In genomic region chr2:128232965-128233789, GRCh38 we compare ENCODE assay signal across 8 cellular contexts.
A peak's percentile ranks its signal among the peaks of the same experiment; 100 is the strongest.
DNase-seq lines count a peak whose midpoint lies in the region; ATAC-seq and TF ChIP-seq lines count a peak whose summit lies in the region.

No MANE protein-coding gene starts in this region.

- peak; percentile 96 for DNase-seq in AG20443 (ENCODE audit: low spot score)
- peak; percentile 80 for DNase-seq in NCI-H510A (lab: John Stamatoyannopoulos, UW)
- DNase-seq in activated CD4-positive, alpha-beta T cell treated with anti-CD3 and anti-CD28 coated beads, Interleukin-2, amount 50 U/mL, for 24 hours (ENCODE audit: low read depth in 1 of 2, low spot score in 1 of 2): peak; percentile 65 to 79
- peak; percentile 91 to 100 for DNase-seq in left lung
- peak; percentile 87 to 91 for DNase-seq in stimulated activated CD4-positive, alpha-beta T cell treated with anti-CD3 and anti-CD28 coated beads, Interleukin-2, amount 100 ng/mL, for 24 hours

- intact Hi-C loops in dendritic cell treated with granulocyte-macrophage colony-stimulating factor and Interleukin-4, amounts not matched to agents 40 ng/mL and 50 ng/mL, for 4 days (cut with micrococcal nuclease): loop anchor here (1.0 to 5.0 kb wide), 2 partner anchors 54 to 171 kb away; no protein-coding TSS in a partner anchor
- intact Hi-C loops in left lung (cut with DNase I): loop anchor here in 1 of 2 donors (10.0 kb wide), 1 partner anchor 58 kb away; no protein-coding TSS in a partner anchor

- H3K27me3 ChIP-seq in left lung: peaks cover 5 to 36% of the 10 kb centered on the region in 2 donors

- H3K36me3 ChIP-seq in left lung: no peaks in the 10 kb centered on the region

- peak overlapping the region; percentile 67 to 75 for H3K4me3 ChIP-seq in left lung

- no peaks in the 10 kb centered on the region for H3K9me3 Mint-ChIP-seq in dendritic cell treated with granulocyte-macrophage colony-stimulating factor and Interleukin-4, amounts not matched to agents 40 ng/mL and 50 ng/mL, for 4 days

- peaks cover 0 to 12% of the 10 kb centered on the region in 2 donors for H3K4me1 ChIP-seq in left lung

- H3K27ac Mint-ChIP-seq in dendritic cell treated with granulocyte-macrophage colony-stimulating factor and Interleukin-4, amounts not matched to agents 40 ng/mL and 50 ng/mL, for 4 days: peak overlapping the region; percentile 57

- peaks cover 22% of the 10 kb centered on the region for H3K27me3 Mint-ChIP-seq in dendritic cell treated with granulocyte-macrophage colony-stimulating factor and Interleukin-4, amounts not matched to agents 40 ng/mL and 50 ng/mL, for 4 days

- H3K4me1 Mint-ChIP-seq in dendritic cell treated with granulocyte-macrophage colony-stimulating factor and Interleukin-4, amounts not matched to agents 40 ng/mL and 50 ng/mL, for 4 days (ENCODE audit: low read depth): peaks cover 5% of the 10 kb centered on the region

- H3K27ac ChIP-seq in left lung: peak overlapping the region; percentile 21 to 45

- peak; percentile 83 to 92 for TF ChIP-seq CTCF in left lung (IDR thresholded peaks at IDR 0.05)

- peak; percentile 99 for ATAC-seq in GM19023 (IDR thresholded peaks at IDR 0.05; ENCODE audit: unreplicated experiment)
- ATAC-seq in HG03196 (IDR thresholded peaks at IDR 0.05; ENCODE audit: unreplicated experiment): peak; percentile 99
- ATAC-seq in left lung: peak; percentile 99

- peak overlapping the region; percentile 79 for H3K4me3 Mint-ChIP-seq in dendritic cell treated with granulocyte-macrophage colony-stimulating factor and Interleukin-4, amounts not matched to agents 40 ng/mL and 50 ng/mL, for 4 days

- H3K36me3 Mint-ChIP-seq in dendritic cell treated with granulocyte-macrophage colony-stimulating factor and Interleukin-4, amounts not matched to agents 40 ng/mL and 50 ng/mL, for 4 days (ENCODE audit: low read depth): no peaks in the 10 kb centered on the region

- H3K9me3 ChIP-seq in left lung: no peaks in the 10 kb centered on the region

Comparison
In these comparisons a context has a peak if more than half of its experiments do, and no peak if none do; other contexts are left out.
1. Peak in every context shown above with its lines: DNase-seq, ATAC-seq, H3K4me3 ChIP-seq and H3K27ac ChIP-seq.